8 cellular contexts compared by ENCODE assay signal in the genomic region with DNA sequence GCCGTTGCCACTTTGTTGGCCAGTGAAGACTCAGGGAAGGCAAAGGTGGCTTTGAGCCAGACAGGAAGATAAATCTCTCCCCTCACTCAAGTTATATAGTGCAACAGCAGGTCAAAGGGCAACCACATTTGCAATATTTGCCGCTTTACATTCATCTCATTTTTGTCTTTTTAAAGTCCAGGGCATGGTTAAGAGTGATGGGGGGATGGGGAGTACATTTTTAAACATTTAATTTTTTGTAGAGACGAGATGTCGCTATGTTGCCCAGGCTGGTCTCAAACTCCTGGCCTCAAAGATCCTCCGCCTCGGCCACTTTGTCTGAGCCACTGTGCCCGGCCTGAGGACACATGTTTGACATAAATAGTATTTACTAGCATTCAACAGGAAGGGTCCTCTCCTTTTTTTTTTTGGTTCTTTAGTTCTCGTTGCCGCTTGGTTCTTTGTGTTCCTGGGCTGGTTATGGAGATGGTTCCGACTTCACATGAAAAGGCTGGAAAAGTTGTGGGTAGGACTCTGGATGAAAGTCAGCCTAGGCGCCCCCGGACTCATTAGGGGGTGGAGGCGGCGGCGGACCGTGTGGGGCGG.
DNase-seq lines count a peak whose midpoint lies in the region; ATAC-seq, FAIRE-seq and TF ChIP-seq lines count a peak whose summit lies in the region.

No MANE protein-coding gene starts in this region.

- H3K4me3 Mint-ChIP-seq in activated T-cell treated with anti-CD3 and anti-CD28 coated beads, Interleukin-2, amount 50 U/mL, for 72 hours = peak overlapping the region; percentile 85 to 89
- peak overlapping the region; percentile 80 for H3K4me3 Mint-ChIP-seq in memory B cell

- H3K27me3 ChIP-seq in K562 (ENCODE audit: control insufficient read depth in 2 of 2, insufficient read depth in 2 of 2, low read length in 2 of 2) (no peaks in the 10 kb centered on the region), transverse colon (peaks cover 10% of the 10 kb centered on the region)

- POLR2A ChIA-PET in K562 (lab: Yijun Ruan, JAX) = interaction anchor here (1.5 to 3.1 kb wide), 3 partner anchors 8 to 47 kb away, joined by 5 to 18 read pairs (median 9); no protein-coding TSS in a partner anchor

- DNase-seq in activated T-cell treated with anti-CD3 and anti-CD28 coated beads, Interleukin-2, amount 50 U/mL, for 72 hours = no peak
- no peak for DNase-seq in activated T-cell treated with anti-CD3 and anti-CD28 coated beads, Interleukin-2, amount 50 U/mL, for 48 hours
- DNase-seq in K562 (ENCODE audit: extremely low read depth in 1 of 4, low spot score in 3 of 4) = no peak
- DNase-seq in memory B cell (ENCODE audit: low spot score in 2 of 2) = no peak
- DNase-seq in transverse colon = no peak
- DNase-seq in NCI-H187 (lab: John Stamatoyannopoulos, UW) = no peak
- DNase-seq in glomerular visceral epithelial cell (ENCODE audit: extremely low spot score) = no peak

- H3K79me2 ChIP-seq in K562 (ENCODE audit: control insufficient read depth, insufficient read depth, low read length) = peaks cover 13% of the 10 kb centered on the region

- CTCF ChIA-PET in K562 (lab: Yijun Ruan, JAX; ENCODE audit: low intra/inter-chr PET ratio) = no interaction called here

- H3K27ac ChIP-seq in K562 (ENCODE audit: extremely low read depth, low read depth, low read length) = peak overlapping the region; percentile 56; the same call in 1 of the 3 replicates
- H3K27ac ChIP-seq in transverse colon = peak overlapping the region; percentile 78 to 94 (median 86)

- H3K9ac ChIP-seq in K562 (ENCODE audit: insufficient read depth in 1 of 2, low read depth in 2 of 2, low read length in 2 of 2) = peak overlapping the region; percentile 66 to 92

- H3K9me3 Mint-ChIP-seq in activated T-cell treated with anti-CD3 and anti-CD28 coated beads, Interleukin-2, amount 50 U/mL, for 72 hours = no peaks in the 10 kb centered on the region
- no peaks in the 10 kb centered on the region for H3K9me3 Mint-ChIP-seq in memory B cell

- H3K9me3 ChIP-seq in K562 (replicated peaks; ENCODE audit: control insufficient read depth, insufficient read depth, low read depth, low read length) (no peaks in the 10 kb centered on the region), transverse colon (no peaks in the 10 kb centered on the region)

- H3K27ac Mint-ChIP-seq in activated T-cell treated with anti-CD3 and anti-CD28 coated beads, Interleukin-2, amount 50 U/mL, for 72 hours = no peak overlapping the region
- peak overlapping the region; percentile 74 for H3K27ac Mint-ChIP-seq in memory B cell

- peak; percentile 19 for FAIRE-seq in K562 (lab: Jason Lieb, UNC)

- H3K4me2 ChIP-seq in K562 (ENCODE audit: insufficient read depth, low read length) = peak overlapping the region; percentile 80

- TF ChIP-seq POLR2A in K562 (conservative IDR thresholded peaks at IDR 0.05) (no peak), transverse colon (IDR thresholded peaks at IDR 0.05) (no peak)

- TF ChIP-seq CTCF in K562 (IDR thresholded peaks at IDR 0.05 in 2 of 3, conservative IDR thresholded peaks at IDR 0.05 in 1 of 3; ENCODE audit: insufficient read depth in 2 of 3, low read depth in 1 of 3, low read length in 3 of 3) (no peak), transverse colon (IDR thresholded peaks at IDR 0.05) (no peak)

- 0 out of 2 replicates have a peak, but pooled peaks cover 6% of the 10 kb centered on the region for H4K20me1 ChIP-seq in K562 (replicated peaks; ENCODE audit: control insufficient read depth, insufficient read depth, low read length)

- peak overlapping the region; percentile 84 for H2AFZ ChIP-seq in K562 (ENCODE audit: low read depth, low read length)

- no peak for TF ChIP-seq RAD21 in K562 (CRISPR knock-in tag; conservative IDR thresholded peaks at IDR 0.05 in 1 of 2, IDR thresholded peaks at IDR 0.05 in 1 of 2)

- intact Hi-C loops in K562 (cut with micrococcal nuclease) = no loop called here
- intact Hi-C loops in transverse colon (cut with DNase I; ENCODE audit: low total_unique reads) = no loop called here

- TF ChIP-seq EP300 in K562 (IDR thresholded peaks at IDR 0.05; ENCODE audit: low read length) = no peak
- TF ChIP-seq EP300 in transverse colon (IDR thresholded peaks at IDR 0.05; ENCODE audit: low read depth) = no peak

- no peak for ATAC-seq in activated T-cell treated with anti-CD3 and anti-CD28 coated beads, Interleukin-2, amount 50 U/mL, for 72 hours (replicated peaks in 1 of 2)
- no peak for ATAC-seq in K562
- ATAC-seq in memory B cell (ENCODE audit: low read depth) = no peak
- ATAC-seq in HG03175 (IDR thresholded peaks at IDR 0.05; ENCODE audit: unreplicated experiment) = no peak

- TSS peak; percentile 70 for BruUV-seq in K562 (replicated peaks; lab: Mats Ljungman, UMichigan)

- H3K4me3 ChIP-seq in K562 (peak overlapping the region; percentile 64), transverse colon (peak overlapping the region; percentile 26 to 87 (median 64))

- H3K36me3 ChIP-seq in K562 (ENCODE audit: control insufficient read depth, insufficient read depth, low read length) (no peaks in the 10 kb centered on the region; the same call in 2 of the 3 replicates), transverse colon (no peaks in the 10 kb centered on the region)

- in situ Hi-C loops in K562 (cut with MboI) = no loop called here
- in situ Hi-C loops in transverse colon (cut with MboI; ENCODE audit: low pct_ligation_motif_present in 1 of 4, low pct_unique_long_range_greater_than_20kb in 1 of 4, low sequenced_read_pairs in 3 of 4) = no loop called here

- no peaks in the 10 kb centered on the region for H3K36me3 Mint-ChIP-seq in activated T-cell treated with anti-CD3 and anti-CD28 coated beads, Interleukin-2, amount 50 U/mL, for 72 hours (ENCODE audit: insufficient read depth in 2 of 2)
- no peaks in the 10 kb centered on the region for H3K36me3 Mint-ChIP-seq in memory B cell

- WGBS in K562 (ENCODE audit: insufficient coverage, low coverage, missing lambda C conversion rate) = 26% methylated on average over 11 of the region's 17 CpGs
- 12 to 19% methylated on average over 6 to 17 of the region's 17 CpGs for WGBS in transverse colon (ENCODE audit: low coverage in 1 of 2), 2 donors

- H3K9me1 ChIP-seq in K562 (ENCODE audit: control insufficient read depth, insufficient read depth, low read length) = peaks cover 5% of the 10 kb centered on the region

- no peaks in the 10 kb centered on the region for H3K27me3 Mint-ChIP-seq in activated T-cell treated with anti-CD3 and anti-CD28 coated beads, Interleukin-2, amount 50 U/mL, for 72 hours (ENCODE audit: low read depth)
- H3K27me3 Mint-ChIP-seq in memory B cell = no peaks in the 10 kb centered on the region

- peaks cover 48% of the 10 kb centered on the region for H3K4me1 Mint-ChIP-seq in activated T-cell treated with anti-CD3 and anti-CD28 coated beads, Interleukin-2, amount 50 U/mL, for 72 hours (ENCODE audit: low read depth)
- H3K4me1 Mint-ChIP-seq in memory B cell = peaks cover 41% of the 10 kb centered on the region

- peaks cover 43 to 50% of the 10 kb centered on the region in 2 experiments for H3K4me1 ChIP-seq in K562 (replicated peaks in 1 of 2; ENCODE audit: control insufficient read depth in 2 of 2, insufficient read depth in 2 of 2, low read length in 2 of 2)
- peaks cover 12 to 47% (median 35%) of the 10 kb centered on the region in 4 donors for H3K4me1 ChIP-seq in transverse colon

TF ChIP-seq in K562, 482 proteins besides CTCF, POLR2A, EP300 and RAD21 (continues in another document):
- TF ChIP-seq SAP30 (IDR thresholded peaks at IDR 0.05; ENCODE audit: borderline replicate concordance, insufficient read depth, low read depth, low read length, poor library complexity, severe bottlenecking) (no peak), NR2C1 (IDR thresholded peaks at IDR 0.05) (no peak), NR2C1 (tag; IDR thresholded peaks at IDR 0.05) (peak; percentile 22; the same call in 1 of the 2 replicates), SMARCE1 (IDR thresholded peaks at IDR 0.05) (peak; percentile 46; the same call in 1 of the 2 replicates), EGR1 (conservative IDR thresholded peaks at IDR 0.05) (peak; percentile 34), ATF1 (CRISPR knock-in tag; IDR thresholded peaks at IDR 0.05) (no peak), ATF1 (tag; IDR thresholded peaks at IDR 0.05) (no peak), DPF2 (IDR thresholded peaks at IDR 0.05) (0 out of 2 replicates have a peak, but pooled peaks have one; percentile 21)
- TF ChIP-seq, protein P1, sequence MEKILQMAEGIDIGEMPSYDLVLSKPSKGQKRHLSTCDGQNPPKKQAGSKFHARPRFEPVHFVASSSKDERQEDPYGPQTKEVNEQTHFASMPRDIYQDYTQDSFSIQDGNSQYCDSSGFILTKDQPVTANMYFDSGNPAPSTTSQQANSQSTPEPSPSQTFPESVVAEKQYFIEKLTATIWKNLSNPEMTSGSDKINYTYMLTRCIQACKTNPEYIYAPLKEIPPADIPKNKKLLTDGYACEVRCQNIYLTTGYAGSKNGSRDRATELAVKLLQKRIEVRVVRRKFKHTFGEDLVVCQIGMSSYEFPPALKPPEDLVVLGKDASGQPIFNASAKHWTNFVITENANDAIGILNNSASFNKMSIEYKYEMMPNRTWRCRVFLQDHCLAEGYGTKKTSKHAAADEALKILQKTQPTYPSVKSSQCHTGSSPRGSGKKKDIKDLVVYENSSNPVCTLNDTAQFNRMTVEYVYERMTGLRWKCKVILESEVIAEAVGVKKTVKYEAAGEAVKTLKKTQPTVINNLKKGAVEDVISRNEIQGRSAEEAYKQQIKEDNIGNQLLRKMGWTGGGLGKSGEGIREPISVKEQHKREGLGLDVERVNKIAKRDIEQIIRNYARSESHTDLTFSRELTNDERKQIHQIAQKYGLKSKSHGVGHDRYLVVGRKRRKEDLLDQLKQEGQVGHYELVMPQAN (IDR thresholded peaks at IDR 0.05; ENCODE audit: borderline replicate concordance) = peak; percentile 51; the same call in 1 of the 2 replicates
